In genomic region chr17:31560836-31561235, GRCh38 we compare ENCODE assay signal across 10 cellular contexts.
DNase-seq lines count a peak whose midpoint lies in the region; ATAC-seq and TF ChIP-seq lines count a peak whose summit lies in the region.
"Had no signal": no experiment of that assay in that cellular context is flagged by ENCODE, and none has a peak within 500 bp of the region (broad histone marks: within the 10 kb centered on the region; RNA-seq: fewer than 3 reads in every experiment).

No MANE protein-coding gene starts in this region.

- H3K27ac Mint-ChIP-seq in activated T-cell treated with anti-CD3 and anti-CD28 coated beads, Interleukin-2, amount 50 U/mL, for 72 hours: no peak overlapping the region
- H3K27ac Mint-ChIP-seq in central memory CD8-positive, alpha-beta T cell (ENCODE audit: low read depth): no peak overlapping the region
- H3K27ac Mint-ChIP-seq in type B pancreatic cell: peak overlapping the region; percentile 89

- no peak overlapping the region for H3K27ac ChIP-seq in lower lobe of right lung

- no peaks in the 10 kb centered on the region for H3K9me3 Mint-ChIP-seq in activated T-cell treated with anti-CD3 and anti-CD28 coated beads, Interleukin-2, amount 50 U/mL, for 72 hours
- no peaks in the 10 kb centered on the region for H3K9me3 Mint-ChIP-seq in central memory CD8-positive, alpha-beta T cell
- no peaks in the 10 kb centered on the region for H3K9me3 Mint-ChIP-seq in type B pancreatic cell

- DNase-seq in activated T-cell treated with anti-CD3 and anti-CD28 coated beads, Interleukin-2, amount 50 U/mL, for 72 hours: no peak
- DNase-seq in activated T-cell treated with anti-CD3 and anti-CD28 coated beads for 4 hours (no peak), lower lobe of right lung (no peak), type B pancreatic cell (ENCODE audit: extremely low spot score, unreplicated experiment) (no peak), NCI-H2081 (lab: John Stamatoyannopoulos, UW) (no peak), NCI-H1105 (lab: John Stamatoyannopoulos, UW) (no peak)
- DNase-seq in central memory CD8-positive, alpha-beta T cell (ENCODE audit: low spot score in 2 of 2): no peak
- DNase-seq: AML-193, MM.1S had no signal

- H3K27me3 Mint-ChIP-seq in activated T-cell treated with anti-CD3 and anti-CD28 coated beads, Interleukin-2, amount 50 U/mL, for 72 hours (ENCODE audit: low read depth): no peaks in the 10 kb centered on the region
- peaks cover 23% of the 10 kb centered on the region for H3K27me3 Mint-ChIP-seq in central memory CD8-positive, alpha-beta T cell
- peaks cover 27% of the 10 kb centered on the region for H3K27me3 Mint-ChIP-seq in type B pancreatic cell

- intact Hi-C loops in lower lobe of right lung (cut with DNase I): no loop called here

- ATAC-seq in activated T-cell treated with anti-CD3 and anti-CD28 coated beads, Interleukin-2, amount 50 U/mL, for 72 hours (replicated peaks in 1 of 2): no peak
- no peak for ATAC-seq in central memory CD8-positive, alpha-beta T cell (replicated peaks; ENCODE audit: extremely low read depth, poor library complexity, severe bottlenecking)
- ATAC-seq in lower lobe of right lung (no peak), HG02678 (IDR thresholded peaks at IDR 0.05; ENCODE audit: unreplicated experiment) (no peak)

- no peak for TF ChIP-seq CTCF in lower lobe of right lung (IDR thresholded peaks at IDR 0.05)
- TF ChIP-seq CTCF in type B pancreatic cell (conservative IDR thresholded peaks at IDR 0.05): no peak

- peaks cover 11% of the 10 kb centered on the region for H3K4me1 Mint-ChIP-seq in activated T-cell treated with anti-CD3 and anti-CD28 coated beads, Interleukin-2, amount 50 U/mL, for 72 hours (ENCODE audit: low read depth)
- no peaks in the 10 kb centered on the region for H3K4me1 Mint-ChIP-seq in central memory CD8-positive, alpha-beta T cell
- H3K4me1 Mint-ChIP-seq in type B pancreatic cell (ENCODE audit: unreplicated experiment): peaks cover 36% of the 10 kb centered on the region

- H3K36me3 Mint-ChIP-seq in activated T-cell treated with anti-CD3 and anti-CD28 coated beads, Interleukin-2, amount 50 U/mL, for 72 hours (ENCODE audit: insufficient read depth in 2 of 2): no peaks in the 10 kb centered on the region
- no peaks in the 10 kb centered on the region for H3K36me3 Mint-ChIP-seq in central memory CD8-positive, alpha-beta T cell (ENCODE audit: insufficient read depth)
- H3K36me3 Mint-ChIP-seq in type B pancreatic cell: no peaks in the 10 kb centered on the region

- H3K4me1 ChIP-seq in lower lobe of right lung: peaks cover 59% of the 10 kb centered on the region

- no peaks in the 10 kb centered on the region for H3K27me3 ChIP-seq in lower lobe of right lung (ENCODE audit: low read depth)

- H3K4me3 Mint-ChIP-seq in activated T-cell treated with anti-CD3 and anti-CD28 coated beads, Interleukin-2, amount 50 U/mL, for 72 hours: peak overlapping the region; percentile 32 to 59
- peak overlapping the region; percentile 66 for H3K4me3 Mint-ChIP-seq in central memory CD8-positive, alpha-beta T cell
- peak overlapping the region; percentile 77 for H3K4me3 Mint-ChIP-seq in type B pancreatic cell

- H3K9me3 ChIP-seq in lower lobe of right lung: no peaks in the 10 kb centered on the region

- H3K4me3 ChIP-seq in lower lobe of right lung: peak overlapping the region; percentile 70

- no peaks in the 10 kb centered on the region for H3K36me3 ChIP-seq in lower lobe of right lung
